8 cellular contexts compared by ENCODE assay signal in genomic region chr16:57938936-57939871, GRCh38. TPM values are rescaled to one million over a fixed set of nuclear protein-coding genes. Genes with fewer than 3 reads are reported as not detected.
DNase-seq lines count a peak whose midpoint lies in the region; ATAC-seq and TF ChIP-seq lines count a peak whose summit lies in the region.
"Had no signal": no experiment of that assay in that cellular context is flagged by ENCODE, and none has a peak within 500 bp of the region (broad histone marks: within the 10 kb centered on the region; RNA-seq: fewer than 3 reads in every experiment).

No MANE protein-coding gene starts in this region.

- CTCF ChIA-PET in HEK293 (lab: Yijun Ruan, JAX) = interaction anchor here (0.6 to 1.2 kb wide), 4 partner anchors 14 to 31 kb away, joined by 3 to 4 read pairs (median 3); no protein-coding TSS in a partner anchor

- no peak overlapping the region for H3K27ac Mint-ChIP-seq in activated naive CD4-positive, alpha-beta T cell treated with anti-CD3 and anti-CD28 coated beads, Interleukin-2, amount 50 U/mL, for 72 hours

- H3K4me3 ChIP-seq in HEK293 (ENCODE audit: low read depth, low read length) (no peak overlapping the region), adrenal gland (no peak overlapping the region), right atrium auricular region (no peak overlapping the region), tibial nerve (no peak overlapping the region)

- H3K27ac ChIP-seq in HEK293 (ENCODE audit: extremely low read depth, low read depth, low read length) (no peak overlapping the region), adrenal gland (no peak overlapping the region), right atrium auricular region (peak overlapping the region; percentile 60 to 71), tibial nerve (peak overlapping the region in 1 of 4 donors; percentile 36)

- H3K27me3 ChIP-seq in adrenal gland (no peaks in the 10 kb centered on the region), right atrium auricular region (no peaks in the 10 kb centered on the region), tibial nerve (no peaks in the 10 kb centered on the region)

- TF ChIP-seq POLR2A in adrenal gland (IDR thresholded peaks at IDR 0.05) = no peak
- TF ChIP-seq POLR2A in tibial nerve (IDR thresholded peaks at IDR 0.05) = no peak

- ATAC-seq in activated naive CD4-positive, alpha-beta T cell treated with anti-CD3 and anti-CD28 coated beads, Interleukin-2, amount 50 U/mL, for 72 hours = no peak
- no peak for ATAC-seq in GM19023 (IDR thresholded peaks at IDR 0.05; ENCODE audit: unreplicated experiment)

- H3K4me1 ChIP-seq in HEK293 (ENCODE audit: control insufficient read depth, insufficient read depth, low read length) (no peaks in the 10 kb centered on the region), adrenal gland (replicated peaks in 1 of 2) (peaks cover 3 to 10% of the 10 kb centered on the region in 2 donors), right atrium auricular region (peaks cover 0 to 26% of the 10 kb centered on the region in 2 donors), tibial nerve (peaks cover 0 to 14% (median 0%) of the 10 kb centered on the region in 4 donors)

- DNase-seq in adrenal gland (peak in 5 of 7 donors; percentile 19 to 59 (median 45)), right atrium auricular region (ENCODE audit: low spot score) (peak; percentile 69), tibial nerve (ENCODE audit: low spot score in 2 of 2) (peak; percentile 32 to 33), 8988T (no peak)
- DNase-seq in activated naive CD4-positive, alpha-beta T cell treated with anti-CD3 and anti-CD28 coated beads, Interleukin-2, amount 50 U/mL, for 72 hours (ENCODE audit: low spot score in 2 of 2) = no peak

- H3K36me3 ChIP-seq in HEK293 (ENCODE audit: control insufficient read depth in 2 of 2, insufficient read depth in 1 of 2, low read length in 2 of 2) (no peaks in the 10 kb centered on the region), adrenal gland (replicated peaks in 1 of 2) (no peaks in the 10 kb centered on the region), right atrium auricular region (no peaks in the 10 kb centered on the region), tibial nerve (no peaks in the 10 kb centered on the region)

- WGBS in adrenal gland, 4 donors = 66 to 73% (median 70%) methylated on average over 8 to 13 of the region's 13 CpGs
- 61 to 65% methylated on average over 13 of the region's 13 CpGs for WGBS in tibial nerve, 2 donors

- no peak for TF ChIP-seq EP300 in tibial nerve (IDR thresholded peaks at IDR 0.05)

- 0 out of 2 replicates have a peak, but pooled peaks have one; percentile 21 for TF ChIP-seq CTCF in HEK293 (tag by site-specific recombination; IDR thresholded peaks at IDR 0.05)
- no peak for TF ChIP-seq CTCF in adrenal gland (IDR thresholded peaks at IDR 0.05)
- TF ChIP-seq CTCF in right atrium auricular region (IDR thresholded peaks at IDR 0.05) = no peak
- TF ChIP-seq CTCF in tibial nerve (IDR thresholded peaks at IDR 0.05) = no peak

- no peaks in the 10 kb centered on the region for H3K9me3 Mint-ChIP-seq in activated naive CD4-positive, alpha-beta T cell treated with anti-CD3 and anti-CD28 coated beads, Interleukin-2, amount 50 U/mL, for 72 hours
- H3K9me3 Mint-ChIP-seq: brain had no signal

- intact Hi-C loops in adrenal gland (cut with DNase I) = no loop called here

- H3K9me3 ChIP-seq in HEK293 (ENCODE audit: control insufficient read depth, insufficient read depth, low read depth, low read length) = no peaks in the 10 kb centered on the region
- no peaks in the 10 kb centered on the region for H3K9me3 ChIP-seq in adrenal gland (replicated peaks in 1 of 3)
- H3K9me3 ChIP-seq in right atrium auricular region = no peaks in the 10 kb centered on the region
- H3K9me3 ChIP-seq in tibial nerve = no peaks in the 10 kb centered on the region

- POLR2A ChIA-PET in HEK293 (lab: Yijun Ruan, JAX) = no interaction called here

- no peaks in the 10 kb centered on the region for H3K36me3 Mint-ChIP-seq in activated naive CD4-positive, alpha-beta T cell treated with anti-CD3 and anti-CD28 coated beads, Interleukin-2, amount 50 U/mL, for 72 hours
- H3K36me3 Mint-ChIP-seq: brain had no signal

TF ChIP-seq in HEK293, 187 proteins besides CTCF, POLR2A, EP300 and RAD21:
- no peak for TF ChIP-seq SALL2 (tag by site-specific recombination; IDR thresholded peaks at IDR 0.05; ENCODE audit: borderline replicate concordance)
- peak; percentile 46; the same call in 1 of the 2 replicates for TF ChIP-seq EGR2 (tag by site-specific recombination; IDR thresholded peaks at IDR 0.05; ENCODE audit: low read depth)
- no peak for TF ChIP-seq HIC1 (tag by site-specific recombination; IDR thresholded peaks at IDR 0.05)
- no peak for TF ChIP-seq ATF2 (tag by site-specific recombination; IDR thresholded peaks at IDR 0.05; ENCODE audit: low read depth)

RNA-seq across cellular contexts. Expression of gene CNGB1, which starts 31.7 kb away (rescaled TPM):
- total RNA-seq in adrenal gland (1 to 10 TPM in 2 of 8 donors, under 1 TPM in 1, not detected in 5; 0.84 to 2.1 (median 1.5) TPM), right atrium auricular region (not detected), tibial nerve (not detected)
- 1 to 10 TPM in 1 of 3 donors, under 1 TPM in 2; 0.67 to 1.9 (median 0.99) TPM for polyA plus RNA-seq in adrenal gland
- total RNA-seq in activated naive CD4-positive, alpha-beta T cell treated with anti-CD3 and anti-CD28 coated beads, Interleukin-2, amount 50 U/mL, for 72 hours = under 1 TPM in 1 of 2 donors, not detected in 1; 0.51 TPM

Comparison
In these comparisons a context has a peak if more than half of its experiments do, and no peak if none do; other contexts are left out.
1. H3K27ac ChIP-seq: peak in right atrium auricular region (2 of 2); none in HEK293 (single experiment) and adrenal gland (0 of 5).
2. DNase-seq: peak in adrenal gland (5 of 7), right atrium auricular region (single experiment) and tibial nerve (2 of 2); none in activated naive CD4-positive, alpha-beta T cell treated with anti-CD3 and anti-CD28 coated beads, Interleukin-2, amount 50 U/mL, for 72 hours (0 of 2) and 8988T (single experiment).